Comparison of ENCODE assay signal across 18 cellular contexts in genomic region chr6:132058975-132059374, GRCh38.
"Had no signal": no experiment of that assay in that cellular context is flagged by ENCODE, and none has a peak within 500 bp of the region (broad histone marks: within the 10 kb centered on the region; RNA-seq: fewer than 3 reads in every experiment).

No MANE protein-coding gene starts in this region.

- H3K27ac ChIP-seq: colonic mucosa, epithelial cell of prostate, pancreas, right lobe of liver, spleen, thyroid gland had no signal

- DNase-seq: activated CD4-positive, alpha-beta T cell treated with anti-CD3 and anti-CD28 coated beads, Interleukin-2, amount 10 ng/mL, durations not matched to agents 24 days and 14 days; activated CD8-positive, alpha-beta T cell treated with anti-CD3 and anti-CD28 coated beads for 36 hours; activated naive CD4-positive, alpha-beta T cell; activated naive CD8-positive, alpha-beta T cell treated with anti-CD3 and anti-CD28 coated beads for 36 hours; activated T-cell treated with anti-CD3 and anti-CD28 coated beads, Interleukin-2, amount 50 U/mL, for 1 hour; amygdala; central memory CD4-positive, alpha-beta T cell; colonic mucosa; endodermal cell; immature natural killer cell; mucosa of descending colon; naive thymus-derived CD4-positive, alpha-beta T cell; pancreas; right lobe of liver; spleen; stimulated activated CD4-positive, alpha-beta T cell treated with anti-CD3 and anti-CD28 coated beads, Interleukin-4, amount 100 ng/mL, for 4 hours; thyroid gland had no signal

- H3K4me1 ChIP-seq: colonic mucosa, pancreas, right lobe of liver, spleen, thyroid gland had no signal

- H3K4me3 ChIP-seq: colonic mucosa, mucosa of descending colon, pancreas, right lobe of liver, spleen, thyroid gland had no signal

- H3K27me3 ChIP-seq: colonic mucosa, pancreas, right lobe of liver, spleen, thyroid gland had no signal

- H3K36me3 ChIP-seq: colonic mucosa, pancreas, right lobe of liver, spleen, thyroid gland had no signal

- H3K9me3 ChIP-seq: colonic mucosa, mucosa of descending colon, pancreas, right lobe of liver, thyroid gland had no signal
